Comparison of ENCODE assay signal across 17 cellular contexts in genomic region chr5:74075900-74076484, GRCh38.
DNase-seq lines count a peak whose midpoint lies in the region; ATAC-seq and TF ChIP-seq lines count a peak whose summit lies in the region.
"Had no signal": no experiment of that assay in that cellular context is flagged by ENCODE, and none has a peak within 500 bp of the region (broad histone marks: within the 10 kb centered on the region; RNA-seq: fewer than 3 reads in every experiment).

No MANE protein-coding gene starts in this region.

- no peaks in the 10 kb centered on the region for H3K4me1 ChIP-seq in IMR-90 (ENCODE audit: control insufficient read depth, insufficient read depth, low read length)
- peaks cover 10% of the 10 kb centered on the region for H3K4me1 ChIP-seq in RWPE2 (ENCODE audit: insufficient read depth, poor library complexity, severe bottlenecking)
- H3K4me1 ChIP-seq in fibroblast of lung (ENCODE audit: control insufficient read depth, extremely low read depth, insufficient read depth, low read length) = no peaks in the 10 kb centered on the region
- H3K4me1 ChIP-seq in GM23248 (ENCODE audit: insufficient read depth) = no peaks in the 10 kb centered on the region
- H3K4me1 ChIP-seq in mesenchymal stem cell (ENCODE audit: control insufficient read depth, insufficient read depth, low read depth, low read length) = no peaks in the 10 kb centered on the region
- H3K4me1 ChIP-seq: adrenal gland had no signal

- no peak overlapping the region for H3K56ac ChIP-seq in IMR-90 (ENCODE audit: extremely low read depth, insufficient read depth, low read length)

- no peak overlapping the region for H2AFZ ChIP-seq in IMR-90 (replicated peaks; ENCODE audit: low read length, poor library complexity)
- H2AFZ ChIP-seq in fibroblast of lung (ENCODE audit: low read length) = no peak overlapping the region
- no peak overlapping the region for H2AFZ ChIP-seq in GM23248
- no peak overlapping the region for H2AFZ ChIP-seq in mesenchymal stem cell (ENCODE audit: low read depth, low read length)

- no peaks in the 10 kb centered on the region for H3K9me1 ChIP-seq in IMR-90 (ENCODE audit: insufficient read depth, low read length)

- POLR2A ChIA-PET in IMR-90 (lab: Charles Lee; ENCODE audit: unreplicated experiment) = interaction anchor here (0.7 kb wide), 1 partner anchor 40 kb away, joined by 3 read pairs; no protein-coding TSS in a partner anchor

- H3K9ac ChIP-seq in IMR-90 (ENCODE audit: low read depth, low read length) (no peak overlapping the region), fibroblast of lung (ENCODE audit: insufficient read depth, low read length) (no peak overlapping the region), GM23248 (no peak overlapping the region), mesenchymal stem cell (ENCODE audit: low read length) (no peak overlapping the region)

- no peaks in the 10 kb centered on the region for H3K79me1 ChIP-seq in IMR-90 (ENCODE audit: low read depth in 1 of 2, low read length in 2 of 2)
- no peaks in the 10 kb centered on the region for H3K79me1 ChIP-seq in mesenchymal stem cell (replicated peaks; ENCODE audit: low read length, poor library complexity, severe bottlenecking)

- no peak for TF ChIP-seq RAD21 in IMR-90 (IDR thresholded peaks at IDR 0.05; ENCODE audit: low read length)

- H3K27me3 ChIP-seq in IMR-90 (ENCODE audit: control insufficient read depth, insufficient read depth, low read length) = peaks cover 20% of the 10 kb centered on the region
- no peaks in the 10 kb centered on the region for H3K27me3 ChIP-seq in RWPE2 (ENCODE audit: insufficient read depth, poor library complexity, severe bottlenecking)
- H3K27me3 ChIP-seq in fibroblast of lung (ENCODE audit: control insufficient read depth, insufficient read depth, low read length) = no peaks in the 10 kb centered on the region
- no peaks in the 10 kb centered on the region for H3K27me3 ChIP-seq in GM23248 (replicated peaks; ENCODE audit: insufficient read depth)
- no peaks in the 10 kb centered on the region for H3K27me3 ChIP-seq in mesenchymal stem cell (ENCODE audit: control insufficient read depth in 1 of 2, insufficient read depth in 1 of 2, low read length in 2 of 2)
- H3K27me3 ChIP-seq: adrenal gland, ovary had no signal

- H3K9me3 Mint-ChIP-seq in type B pancreatic cell = peaks cover 22% of the 10 kb centered on the region
- no peaks in the 10 kb centered on the region for H3K9me3 Mint-ChIP-seq in activated T-helper 17 cell treated with anti-CD3 and anti-CD28 coated beads, Interleukin-2, amount 50 U/mL, for 72 hours

- H2AK9ac ChIP-seq in IMR-90 (replicated peaks; ENCODE audit: low read depth, low read length, poor library complexity) = no peak overlapping the region

- no peak for ATAC-seq in IMR-90 (ENCODE audit: low read depth)
- ATAC-seq in RWPE2 (ENCODE audit: low read depth) = peak; percentile 23; the same call in 1 of the 3 replicates
- ATAC-seq in activated T-helper 17 cell treated with anti-CD3 and anti-CD28 coated beads, Interleukin-2, amount 50 U/mL, for 72 hours (replicated peaks) = no peak
- ATAC-seq: activated CD4-positive, alpha-beta T cell treated with anti-CD3 and anti-CD28 coated beads for 36 hours; mucosa of descending colon had no signal

- no peak overlapping the region for H4K5ac ChIP-seq in IMR-90 (ENCODE audit: low read depth, low read length)

- no peak overlapping the region for H3K23ac ChIP-seq in IMR-90 (ENCODE audit: low read depth, low read length)
- no peak overlapping the region for H3K23ac ChIP-seq in mesenchymal stem cell (ENCODE audit: low read length in 2 of 2)

- no peak overlapping the region for H3K18ac ChIP-seq in IMR-90 (ENCODE audit: low read depth, low read length)
- no peak overlapping the region for H3K18ac ChIP-seq in mesenchymal stem cell (ENCODE audit: low read depth in 1 of 2, low read length in 2 of 2)

- no peak for TF ChIP-seq CTCF in IMR-90 (conservative IDR thresholded peaks at IDR 0.05; ENCODE audit: low read depth, low read length)
- TF ChIP-seq CTCF in RWPE2 (IDR thresholded peaks at IDR 0.05; ENCODE audit: poor library complexity, severe bottlenecking) = no peak
- no peak for TF ChIP-seq CTCF in fibroblast of lung (conservative IDR thresholded peaks at IDR 0.05 in 1 of 2, IDR thresholded peaks at IDR 0.05 in 1 of 2; ENCODE audit: low read depth in 1 of 2, low read length in 2 of 2)
- TF ChIP-seq CTCF in type B pancreatic cell (conservative IDR thresholded peaks at IDR 0.05) = no peak

- H3K36me3 ChIP-seq in IMR-90 (ENCODE audit: control insufficient read depth, insufficient read depth, low read length) (no peaks in the 10 kb centered on the region), RWPE2 (ENCODE audit: low read depth) (no peaks in the 10 kb centered on the region), fibroblast of lung (ENCODE audit: control insufficient read depth, insufficient read depth, low read length) (no peaks in the 10 kb centered on the region), GM23248 (ENCODE audit: low read depth) (no peaks in the 10 kb centered on the region), mesenchymal stem cell (ENCODE audit: control insufficient read depth in 1 of 2, insufficient read depth in 2 of 2, low read depth in 1 of 2, low read length in 2 of 2) (no peaks in the 10 kb centered on the region)
- H3K36me3 ChIP-seq: adrenal gland, ovary had no signal

- WGBS in IMR-90 (ENCODE audit: extremely low coverage in 2 of 2, insufficient read length in 1 of 2), 2 experiments = no CpG with 5 or more reads among the region's 2 CpGs
- WGBS in GM23248 (ENCODE audit: low coverage in 1 of 2, low lambda C conversion rate in 2 of 2, missing lambda C conversion rate in 2 of 2), 2 experiments = 95 to 100% methylated on average over 2 of the region's 2 CpGs
- 92% methylated on average over 2 of the region's 2 CpGs for WGBS in mesenchymal stem cell

- H2AK5ac ChIP-seq in IMR-90 (ENCODE audit: low read depth, low read length) = no peak overlapping the region
- no peak overlapping the region for H2AK5ac ChIP-seq in mesenchymal stem cell (ENCODE audit: low read length, severe bottlenecking)

- H3K14ac ChIP-seq in IMR-90 (replicated peaks; ENCODE audit: low read depth, low read length) (no peak overlapping the region), mesenchymal stem cell (ENCODE audit: low read length in 2 of 2) (no peak overlapping the region)

- H2BK5ac ChIP-seq in IMR-90 (ENCODE audit: low read depth, low read length, poor library complexity, severe bottlenecking) (no peak overlapping the region), mesenchymal stem cell (ENCODE audit: low read depth, low read length, poor library complexity, severe bottlenecking) (no peak overlapping the region)

- H3K9me2 ChIP-seq in GM23248 (ENCODE audit: insufficient read depth) = no peaks in the 10 kb centered on the region

- no TSS peak for BruUV-seq in IMR-90 (replicated peaks; lab: Mats Ljungman, UMichigan)

- H3K27ac Mint-ChIP-seq in type B pancreatic cell = peak overlapping the region; percentile 36
- no peak overlapping the region for H3K27ac Mint-ChIP-seq in activated T-helper 17 cell treated with anti-CD3 and anti-CD28 coated beads, Interleukin-2, amount 50 U/mL, for 72 hours
- H3K27ac Mint-ChIP-seq: activated CD4-positive, alpha-beta T cell treated with anti-CD3 and anti-CD28 coated beads for 36 hours had no signal

- in situ Hi-C loops in IMR-90 (cut with MboI; ENCODE audit: low sequenced_read_pairs) = no loop called here
- in situ Hi-C loops in GM23248 (cut with MboI) = no loop called here

- H3K27ac ChIP-seq in IMR-90 (ENCODE audit: insufficient read depth, low read length) (no peak overlapping the region), RWPE2 (ENCODE audit: poor library complexity, severe bottlenecking) (no peak overlapping the region), fibroblast of lung (ENCODE audit: insufficient read depth, low read length) (no peak overlapping the region), GM23248 (no peak overlapping the region), mesenchymal stem cell (ENCODE audit: low read length, poor library complexity, severe bottlenecking) (no peak overlapping the region)
- H3K27ac ChIP-seq: adrenal gland, ovary had no signal

- H3K4ac ChIP-seq in IMR-90 (ENCODE audit: low read depth, low read length) (no peak overlapping the region), mesenchymal stem cell (ENCODE audit: low read depth in 1 of 2, low read length in 2 of 2) (no peak overlapping the region)

- H2BK20ac ChIP-seq in IMR-90 (ENCODE audit: low read depth, low read length) = no peak overlapping the region

- no peak overlapping the region for H2BK12ac ChIP-seq in mesenchymal stem cell (ENCODE audit: low read length in 2 of 2)

- H3F3A ChIP-seq in GM23248 (ENCODE audit: insufficient read depth) = no peaks in the 10 kb centered on the region

- peaks cover 4% of the 10 kb centered on the region for H3K36me3 Mint-ChIP-seq in type B pancreatic cell
- H3K36me3 Mint-ChIP-seq in activated T-helper 17 cell treated with anti-CD3 and anti-CD28 coated beads, Interleukin-2, amount 50 U/mL, for 72 hours (ENCODE audit: low read depth) = no peaks in the 10 kb centered on the region

- H2BK120ac ChIP-seq in IMR-90 (ENCODE audit: low read depth, low read length) = no peak overlapping the region
- H2BK120ac ChIP-seq in mesenchymal stem cell (ENCODE audit: low read depth, low read length) = no peak overlapping the region

- intact Hi-C loops in IMR-90 (cut with micrococcal nuclease) = no loop called here

- H4K91ac ChIP-seq in IMR-90 (ENCODE audit: insufficient read depth, low read depth, low read length) (no peak overlapping the region), mesenchymal stem cell (ENCODE audit: low read length) (no peak overlapping the region)

- H3K79me2 ChIP-seq in fibroblast of lung (ENCODE audit: control insufficient read depth, insufficient read depth, low read length) (no peaks in the 10 kb centered on the region), GM23248 (ENCODE audit: insufficient read depth) (no peaks in the 10 kb centered on the region)

- dilution Hi-C loops in IMR-90 (cut with HindIII; ENCODE audit: low sequenced_read_pairs, unreplicated experiment) = no loop called here

- H3K27me3 Mint-ChIP-seq in type B pancreatic cell = peaks cover 3% of the 10 kb centered on the region
- H3K27me3 Mint-ChIP-seq in activated T-helper 17 cell treated with anti-CD3 and anti-CD28 coated beads, Interleukin-2, amount 50 U/mL, for 72 hours = peaks cover 6% of the 10 kb centered on the region

- H4K8ac ChIP-seq in IMR-90 (ENCODE audit: low read depth in 2 of 2, low read length in 2 of 2) (no peak overlapping the region), mesenchymal stem cell (ENCODE audit: low read length) (no peak overlapping the region)

- H3K9me3 ChIP-seq in IMR-90 (ENCODE audit: control insufficient read depth, insufficient read depth, low read length) (no peaks in the 10 kb centered on the region), RWPE2 (ENCODE audit: severe bottlenecking) (no peaks in the 10 kb centered on the region), fibroblast of lung (ENCODE audit: control insufficient read depth, insufficient read depth, low read depth, low read length) (no peaks in the 10 kb centered on the region), GM23248 (ENCODE audit: low read depth) (no peaks in the 10 kb centered on the region), mesenchymal stem cell (ENCODE audit: control insufficient read depth, low read length) (no peaks in the 10 kb centered on the region)
- H3K9me3 ChIP-seq: adrenal gland, mucosa of descending colon, ovary had no signal

- H3K4me3 ChIP-seq in IMR-90 (ENCODE audit: insufficient read depth, low read depth, low read length) (no peak overlapping the region), RWPE2 (ENCODE audit: severe bottlenecking) (no peak overlapping the region), fibroblast of lung (replicated peaks in 1 of 4; ENCODE audit: control extremely low read depth in 1 of 4, insufficient read depth in 1 of 4, low read depth in 3 of 4, low read length in 4 of 4) (no peak overlapping the region), GM23248 (no peak overlapping the region), mesenchymal stem cell (ENCODE audit: insufficient read depth in 1 of 2, low read depth in 1 of 2, low read length in 2 of 2) (no peak overlapping the region)
- H3K4me3 ChIP-seq: adrenal gland, mucosa of descending colon, ovary had no signal

- H4K20me1 ChIP-seq in IMR-90 (ENCODE audit: insufficient read depth, low read length) (no peaks in the 10 kb centered on the region), fibroblast of lung (ENCODE audit: control insufficient read depth, extremely low read depth, insufficient read depth, low read length) (no peaks in the 10 kb centered on the region), GM23248 (ENCODE audit: insufficient read depth) (no peaks in the 10 kb centered on the region)

- H3K4me3 Mint-ChIP-seq in type B pancreatic cell = peak overlapping the region; percentile 48
- no peak overlapping the region for H3K4me3 Mint-ChIP-seq in activated T-helper 17 cell treated with anti-CD3 and anti-CD28 coated beads, Interleukin-2, amount 50 U/mL, for 72 hours
- H3K4me3 Mint-ChIP-seq: activated CD4-positive, alpha-beta T cell treated with anti-CD3 and anti-CD28 coated beads for 36 hours had no signal

- no peak for TF ChIP-seq POLR2A in IMR-90 (IDR thresholded peaks at IDR 0.05; ENCODE audit: low read depth, low read length)

- H2BK15ac ChIP-seq in IMR-90 (ENCODE audit: low read depth, low read length) (no peak overlapping the region), mesenchymal stem cell (ENCODE audit: low read depth, poor library complexity, severe bottlenecking) (no peak overlapping the region)

- no peak overlapping the region for H3K4me2 ChIP-seq in IMR-90 (ENCODE audit: low read depth, low read length)
- H3K4me2 ChIP-seq in fibroblast of lung (ENCODE audit: extremely low read depth, insufficient read depth, low read length) = no peak overlapping the region
- no peak overlapping the region for H3K4me2 ChIP-seq in GM23248 (ENCODE audit: unreplicated experiment)
- no peak overlapping the region for H3K4me2 ChIP-seq in mesenchymal stem cell (ENCODE audit: low read length, poor library complexity, severe bottlenecking)

- peaks cover 53% of the 10 kb centered on the region for H3K4me1 Mint-ChIP-seq in type B pancreatic cell (ENCODE audit: unreplicated experiment)
- H3K4me1 Mint-ChIP-seq in activated T-helper 17 cell treated with anti-CD3 and anti-CD28 coated beads, Interleukin-2, amount 50 U/mL, for 72 hours = no peaks in the 10 kb centered on the region
- H3K4me1 Mint-ChIP-seq: activated CD4-positive, alpha-beta T cell treated with anti-CD3 and anti-CD28 coated beads for 36 hours had no signal

- DNase-seq in IMR-90 = peak; percentile 7
- DNase-seq in RWPE2 (ENCODE audit: low spot score) = no peak
- peak; percentile 11 to 18 for DNase-seq in fibroblast of lung (ENCODE audit: low read depth in 2 of 2)
- no peak for DNase-seq in type B pancreatic cell (ENCODE audit: extremely low spot score, unreplicated experiment)
- DNase-seq in GM23248 = no peak
- DNase-seq in mesenchymal stem cell = no peak
- DNase-seq: activated CD4-positive, alpha-beta T cell treated with anti-CD3 and anti-CD28 coated beads for 36 hours; activated effector memory CD4-positive, alpha-beta T cell treated with anti-CD3 and anti-CD28 coated beads, Interleukin-2, amount 50 U/mL, for 16 hours; adrenal gland; foreskin melanocyte; GOT3; mucosa of descending colon; NCI-H345; ovary; stimulated activated CD4-positive, alpha-beta T cell treated with anti-CD3 and anti-CD28 coated beads, Interleukin-4, amount 100 ng/mL, for 24 hours; T-helper 9 cell had no signal

- CTCF ChIA-PET in IMR-90 (lab: Yijun Ruan, JAX) = no interaction called here

Comparison
In these comparisons a context has a peak if more than half of its experiments do, and no peak if none do; other contexts are left out.
1. DNase-seq: peak in IMR-90 (single experiment) and fibroblast of lung (2 of 2); none in RWPE2 (single experiment), type B pancreatic cell (single experiment), GM23248 (single experiment) and mesenchymal stem cell (single experiment).